Comparison of ENCODE assay signal across 24 cellular contexts in genomic region chr5:122653087-122654017, GRCh38.
DNase-seq lines count a peak whose midpoint lies in the region; ATAC-seq and TF ChIP-seq lines count a peak whose summit lies in the region.
"Had no signal": no experiment of that assay in that cellular context is flagged by ENCODE, and none has a peak within 500 bp of the region (broad histone marks: within the 10 kb centered on the region; RNA-seq: fewer than 3 reads in every experiment).

No MANE protein-coding gene starts in this region.

- H3K27me3 Mint-ChIP-seq in nephron (ENCODE audit: low read depth) = no peaks in the 10 kb centered on the region
- no peaks in the 10 kb centered on the region for H3K27me3 Mint-ChIP-seq in nephron progenitor cell (ENCODE audit: low read depth, poor library complexity)

- intact Hi-C loops in left ventricle myocardium superior (cut with micrococcal nuclease) = no loop called here

- peak overlapping the region; percentile 32 to 70 (median 64) for H3K27ac Mint-ChIP-seq in nephron
- H3K27ac Mint-ChIP-seq in nephron progenitor cell = no peak overlapping the region

- H3K4me1 ChIP-seq in SJCRH30 = peaks cover 15% of the 10 kb centered on the region

- H3K9me3 Mint-ChIP-seq in nephron = no peaks in the 10 kb centered on the region
- H3K9me3 Mint-ChIP-seq in nephron progenitor cell = no peaks in the 10 kb centered on the region

- H3K36me3 Mint-ChIP-seq in nephron (ENCODE audit: low read depth) = no peaks in the 10 kb centered on the region
- H3K36me3 Mint-ChIP-seq in nephron progenitor cell (ENCODE audit: low read depth) = no peaks in the 10 kb centered on the region

- no peak for ATAC-seq in left ventricle myocardium superior
- no peak for ATAC-seq in GM19455 (IDR thresholded peaks at IDR 0.05; ENCODE audit: unreplicated experiment)
- ATAC-seq: mucosa of descending colon had no signal

- no peaks in the 10 kb centered on the region for H3K36me3 ChIP-seq in SJCRH30

- H3K4me1 Mint-ChIP-seq in nephron (peaks cover 16% of the 10 kb centered on the region), nephron progenitor cell (no peaks in the 10 kb centered on the region)

- no peak overlapping the region for H3K27ac ChIP-seq in SJCRH30
- H3K27ac ChIP-seq in epithelial cell of prostate = peak overlapping the region; percentile 44

- H3K27me3 ChIP-seq in SJCRH30 = no peaks in the 10 kb centered on the region

- H3K4me3 ChIP-seq in SJCRH30 = no peak overlapping the region
- H3K4me3 ChIP-seq: mucosa of descending colon had no signal

- H3K4me3 Mint-ChIP-seq in nephron = no peak overlapping the region
- H3K4me3 Mint-ChIP-seq in nephron progenitor cell = no peak overlapping the region

- peak; percentile 20 for DNase-seq in H4 (ENCODE audit: low spot score)
- peak; percentile 8 to 68 for DNase-seq in SJCRH30
- peak; percentile 16 for DNase-seq in epithelial cell of prostate (ENCODE audit: low read depth, low spot score)
- no peak for DNase-seq in nucleus accumbens (lab: John Stamatoyannopoulos, UW)
- no peak for DNase-seq in left ventricle myocardium superior
- no peak for DNase-seq in nephron progenitor cell
- DNase-seq: activated CD4-positive, alpha-beta T cell treated with anti-CD3 and anti-CD28 coated beads for 4 hours; activated CD8-positive, alpha-beta memory T cell treated with anti-CD3 and anti-CD28 coated beads, Interleukin-2, amount 50 U/mL, for 48 hours; caudate nucleus; GDM1; glutamatergic neuron; GOT3; islet precursor cell; KBM-7; mucosa of descending colon; NCI-H1092 treated with DMSO at 0.1 percent for 48 hours; NCI-H2171 treated with DMSO at 0.1 percent for 48 hours; occipital lobe; SIG-M5; stimulated activated CD4-positive, alpha-beta T cell treated with anti-CD3 and anti-CD28 coated beads, Interleukin-4, amount 100 ng/mL, for 24 hours; stimulated activated CD8-positive, alpha-beta memory T cell treated with anti-CD3 and anti-CD28 coated beads, Interleukin-4, amount 100 ng/mL, for 48 hours; T1000 had no signal

- TF ChIP-seq CTCF in nephron (IDR thresholded peaks at IDR 0.05; ENCODE audit: unreplicated experiment in 3 of 3) (no peak), nephron progenitor cell (IDR thresholded peaks at IDR 0.05) (no peak)

- H3K9me3 ChIP-seq in SJCRH30 (replicated peaks) = no peaks in the 10 kb centered on the region
- H3K9me3 ChIP-seq: mucosa of descending colon had no signal

Comparison
In these comparisons a context has a peak if more than half of its experiments do, and no peak if none do; other contexts are left out.
1. DNase-seq: peak in H4 (single experiment), SJCRH30 (2 of 2) and epithelial cell of prostate (single experiment); none in nucleus accumbens (0 of 56), left ventricle myocardium superior (single experiment) and nephron progenitor cell (single experiment).